ENCODE assay signal across 2 cellular contexts in the genomic region with DNA sequence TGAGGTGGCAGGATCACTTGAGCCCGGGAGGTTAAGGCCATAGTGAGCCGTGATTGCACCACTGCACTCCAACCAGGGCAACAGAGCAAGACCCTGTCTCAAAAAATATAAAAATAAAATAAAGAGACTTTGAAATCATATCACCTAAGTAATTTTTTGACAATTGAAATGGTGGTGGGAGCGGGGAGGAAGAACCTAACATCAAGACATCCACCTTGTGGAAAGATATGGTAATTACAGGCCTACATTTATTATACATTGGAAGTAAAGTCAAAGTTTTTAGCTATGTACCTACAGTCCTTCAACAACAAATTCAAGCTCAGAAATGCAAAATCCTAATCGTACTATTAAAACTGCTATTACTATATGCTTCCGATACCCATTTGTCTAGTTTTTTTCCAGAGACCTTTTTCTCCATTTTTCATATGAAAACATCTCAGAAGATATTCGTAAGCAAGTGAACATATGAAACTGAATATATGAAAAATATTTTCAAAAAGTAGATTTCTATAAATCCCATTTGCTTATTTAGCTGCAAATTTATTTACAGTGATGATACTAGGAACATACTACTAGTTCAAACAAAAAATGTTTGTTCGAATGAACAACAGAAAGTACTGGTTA.
TF ChIP-seq lines count a peak whose summit lies in the region.

No MANE protein-coding gene starts in this region.

TF ChIP-seq in K562, 482 proteins besides CTCF, POLR2A, EP300 and RAD21 (continues in another document):
- TF ChIP-seq, protein P1, sequence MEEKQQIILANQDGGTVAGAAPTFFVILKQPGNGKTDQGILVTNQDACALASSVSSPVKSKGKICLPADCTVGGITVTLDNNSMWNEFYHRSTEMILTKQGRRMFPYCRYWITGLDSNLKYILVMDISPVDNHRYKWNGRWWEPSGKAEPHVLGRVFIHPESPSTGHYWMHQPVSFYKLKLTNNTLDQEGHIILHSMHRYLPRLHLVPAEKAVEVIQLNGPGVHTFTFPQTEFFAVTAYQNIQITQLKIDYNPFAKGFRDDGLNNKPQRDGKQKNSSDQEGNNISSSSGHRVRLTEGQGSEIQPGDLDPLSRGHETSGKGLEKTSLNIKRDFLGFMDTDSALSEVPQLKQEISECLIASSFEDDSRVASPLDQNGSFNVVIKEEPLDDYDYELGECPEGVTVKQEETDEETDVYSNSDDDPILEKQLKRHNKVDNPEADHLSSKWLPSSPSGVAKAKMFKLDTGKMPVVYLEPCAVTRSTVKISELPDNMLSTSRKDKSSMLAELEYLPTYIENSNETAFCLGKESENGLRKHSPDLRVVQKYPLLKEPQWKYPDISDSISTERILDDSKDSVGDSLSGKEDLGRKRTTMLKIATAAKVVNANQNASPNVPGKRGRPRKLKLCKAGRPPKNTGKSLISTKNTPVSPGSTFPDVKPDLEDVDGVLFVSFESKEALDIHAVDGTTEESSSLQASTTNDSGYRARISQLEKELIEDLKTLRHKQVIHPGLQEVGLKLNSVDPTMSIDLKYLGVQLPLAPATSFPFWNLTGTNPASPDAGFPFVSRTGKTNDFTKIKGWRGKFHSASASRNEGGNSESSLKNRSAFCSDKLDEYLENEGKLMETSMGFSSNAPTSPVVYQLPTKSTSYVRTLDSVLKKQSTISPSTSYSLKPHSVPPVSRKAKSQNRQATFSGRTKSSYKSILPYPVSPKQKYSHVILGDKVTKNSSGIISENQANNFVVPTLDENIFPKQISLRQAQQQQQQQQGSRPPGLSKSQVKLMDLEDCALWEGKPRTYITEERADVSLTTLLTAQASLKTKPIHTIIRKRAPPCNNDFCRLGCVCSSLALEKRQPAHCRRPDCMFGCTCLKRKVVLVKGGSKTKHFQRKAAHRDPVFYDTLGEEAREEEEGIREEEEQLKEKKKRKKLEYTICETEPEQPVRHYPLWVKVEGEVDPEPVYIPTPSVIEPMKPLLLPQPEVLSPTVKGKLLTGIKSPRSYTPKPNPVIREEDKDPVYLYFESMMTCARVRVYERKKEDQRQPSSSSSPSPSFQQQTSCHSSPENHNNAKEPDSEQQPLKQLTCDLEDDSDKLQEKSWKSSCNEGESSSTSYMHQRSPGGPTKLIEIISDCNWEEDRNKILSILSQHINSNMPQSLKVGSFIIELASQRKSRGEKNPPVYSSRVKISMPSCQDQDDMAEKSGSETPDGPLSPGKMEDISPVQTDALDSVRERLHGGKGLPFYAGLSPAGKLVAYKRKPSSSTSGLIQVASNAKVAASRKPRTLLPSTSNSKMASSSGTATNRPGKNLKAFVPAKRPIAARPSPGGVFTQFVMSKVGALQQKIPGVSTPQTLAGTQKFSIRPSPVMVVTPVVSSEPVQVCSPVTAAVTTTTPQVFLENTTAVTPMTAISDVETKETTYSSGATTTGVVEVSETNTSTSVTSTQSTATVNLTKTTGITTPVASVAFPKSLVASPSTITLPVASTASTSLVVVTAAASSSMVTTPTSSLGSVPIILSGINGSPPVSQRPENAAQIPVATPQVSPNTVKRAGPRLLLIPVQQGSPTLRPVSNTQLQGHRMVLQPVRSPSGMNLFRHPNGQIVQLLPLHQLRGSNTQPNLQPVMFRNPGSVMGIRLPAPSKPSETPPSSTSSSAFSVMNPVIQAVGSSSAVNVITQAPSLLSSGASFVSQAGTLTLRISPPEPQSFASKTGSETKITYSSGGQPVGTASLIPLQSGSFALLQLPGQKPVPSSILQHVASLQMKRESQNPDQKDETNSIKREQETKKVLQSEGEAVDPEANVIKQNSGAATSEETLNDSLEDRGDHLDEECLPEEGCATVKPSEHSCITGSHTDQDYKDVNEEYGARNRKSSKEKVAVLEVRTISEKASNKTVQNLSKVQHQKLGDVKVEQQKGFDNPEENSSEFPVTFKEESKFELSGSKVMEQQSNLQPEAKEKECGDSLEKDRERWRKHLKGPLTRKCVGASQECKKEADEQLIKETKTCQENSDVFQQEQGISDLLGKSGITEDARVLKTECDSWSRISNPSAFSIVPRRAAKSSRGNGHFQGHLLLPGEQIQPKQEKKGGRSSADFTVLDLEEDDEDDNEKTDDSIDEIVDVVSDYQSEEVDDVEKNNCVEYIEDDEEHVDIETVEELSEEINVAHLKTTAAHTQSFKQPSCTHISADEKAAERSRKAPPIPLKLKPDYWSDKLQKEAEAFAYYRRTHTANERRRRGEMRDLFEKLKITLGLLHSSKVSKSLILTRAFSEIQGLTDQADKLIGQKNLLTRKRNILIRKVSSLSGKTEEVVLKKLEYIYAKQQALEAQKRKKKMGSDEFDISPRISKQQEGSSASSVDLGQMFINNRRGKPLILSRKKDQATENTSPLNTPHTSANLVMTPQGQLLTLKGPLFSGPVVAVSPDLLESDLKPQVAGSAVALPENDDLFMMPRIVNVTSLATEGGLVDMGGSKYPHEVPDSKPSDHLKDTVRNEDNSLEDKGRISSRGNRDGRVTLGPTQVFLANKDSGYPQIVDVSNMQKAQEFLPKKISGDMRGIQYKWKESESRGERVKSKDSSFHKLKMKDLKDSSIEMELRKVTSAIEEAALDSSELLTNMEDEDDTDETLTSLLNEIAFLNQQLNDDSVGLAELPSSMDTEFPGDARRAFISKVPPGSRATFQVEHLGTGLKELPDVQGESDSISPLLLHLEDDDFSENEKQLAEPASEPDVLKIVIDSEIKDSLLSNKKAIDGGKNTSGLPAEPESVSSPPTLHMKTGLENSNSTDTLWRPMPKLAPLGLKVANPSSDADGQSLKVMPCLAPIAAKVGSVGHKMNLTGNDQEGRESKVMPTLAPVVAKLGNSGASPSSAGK (IDR thresholded peaks at IDR 0.05), result no peak
- TF ChIP-seq ZNF57 (CRISPR knock-in tag; IDR thresholded peaks at IDR 0.05), result no peak
- TF ChIP-seq, protein P2, sequence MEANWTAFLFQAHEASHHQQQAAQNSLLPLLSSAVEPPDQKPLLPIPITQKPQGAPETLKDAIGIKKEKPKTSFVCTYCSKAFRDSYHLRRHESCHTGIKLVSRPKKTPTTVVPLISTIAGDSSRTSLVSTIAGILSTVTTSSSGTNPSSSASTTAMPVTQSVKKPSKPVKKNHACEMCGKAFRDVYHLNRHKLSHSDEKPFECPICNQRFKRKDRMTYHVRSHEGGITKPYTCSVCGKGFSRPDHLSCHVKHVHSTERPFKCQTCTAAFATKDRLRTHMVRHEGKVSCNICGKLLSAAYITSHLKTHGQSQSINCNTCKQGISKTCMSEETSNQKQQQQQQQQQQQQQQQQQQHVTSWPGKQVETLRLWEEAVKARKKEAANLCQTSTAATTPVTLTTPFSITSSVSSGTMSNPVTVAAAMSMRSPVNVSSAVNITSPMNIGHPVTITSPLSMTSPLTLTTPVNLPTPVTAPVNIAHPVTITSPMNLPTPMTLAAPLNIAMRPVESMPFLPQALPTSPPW (CRISPR knock-in tag; IDR thresholded peaks at IDR 0.05), result no peak
- TF ChIP-seq ZNF830 (CRISPR knock-in tag; IDR thresholded peaks at IDR 0.05), result no peak
- no peak for TF ChIP-seq ZNF354B (CRISPR knock-in tag; IDR thresholded peaks at IDR 0.05)
- TF ChIP-seq EHMT2 (IDR thresholded peaks at IDR 0.05), result no peak
- no peak for TF ChIP-seq GTF2F1 (IDR thresholded peaks at IDR 0.05; ENCODE audit: low read depth, low read length)
- TF ChIP-seq CREM (IDR thresholded peaks at IDR 0.05; ENCODE audit: low read depth), result no peak
- TF ChIP-seq ZFP36 (IDR thresholded peaks at IDR 0.05; ENCODE audit: low read depth, low read length, partially characterized antibody), result no peak
- TF ChIP-seq DDX20 (tag; IDR thresholded peaks at IDR 0.05; ENCODE audit: low read depth), result no peak
- no peak for TF ChIP-seq IRF2 (CRISPR knock-in tag; IDR thresholded peaks at IDR 0.05)
- no peak for TF ChIP-seq ZNF584 (CRISPR knock-in tag; IDR thresholded peaks at IDR 0.05; ENCODE audit: low read depth)
- no peak for TF ChIP-seq MTA3 (IDR thresholded peaks at IDR 0.05; ENCODE audit: borderline replicate concordance)

TF ChIP-seq in liver, 16 proteins besides CTCF, POLR2A, EP300 and RAD21 (continued from another document):
- TF ChIP-seq, protein P3, sequence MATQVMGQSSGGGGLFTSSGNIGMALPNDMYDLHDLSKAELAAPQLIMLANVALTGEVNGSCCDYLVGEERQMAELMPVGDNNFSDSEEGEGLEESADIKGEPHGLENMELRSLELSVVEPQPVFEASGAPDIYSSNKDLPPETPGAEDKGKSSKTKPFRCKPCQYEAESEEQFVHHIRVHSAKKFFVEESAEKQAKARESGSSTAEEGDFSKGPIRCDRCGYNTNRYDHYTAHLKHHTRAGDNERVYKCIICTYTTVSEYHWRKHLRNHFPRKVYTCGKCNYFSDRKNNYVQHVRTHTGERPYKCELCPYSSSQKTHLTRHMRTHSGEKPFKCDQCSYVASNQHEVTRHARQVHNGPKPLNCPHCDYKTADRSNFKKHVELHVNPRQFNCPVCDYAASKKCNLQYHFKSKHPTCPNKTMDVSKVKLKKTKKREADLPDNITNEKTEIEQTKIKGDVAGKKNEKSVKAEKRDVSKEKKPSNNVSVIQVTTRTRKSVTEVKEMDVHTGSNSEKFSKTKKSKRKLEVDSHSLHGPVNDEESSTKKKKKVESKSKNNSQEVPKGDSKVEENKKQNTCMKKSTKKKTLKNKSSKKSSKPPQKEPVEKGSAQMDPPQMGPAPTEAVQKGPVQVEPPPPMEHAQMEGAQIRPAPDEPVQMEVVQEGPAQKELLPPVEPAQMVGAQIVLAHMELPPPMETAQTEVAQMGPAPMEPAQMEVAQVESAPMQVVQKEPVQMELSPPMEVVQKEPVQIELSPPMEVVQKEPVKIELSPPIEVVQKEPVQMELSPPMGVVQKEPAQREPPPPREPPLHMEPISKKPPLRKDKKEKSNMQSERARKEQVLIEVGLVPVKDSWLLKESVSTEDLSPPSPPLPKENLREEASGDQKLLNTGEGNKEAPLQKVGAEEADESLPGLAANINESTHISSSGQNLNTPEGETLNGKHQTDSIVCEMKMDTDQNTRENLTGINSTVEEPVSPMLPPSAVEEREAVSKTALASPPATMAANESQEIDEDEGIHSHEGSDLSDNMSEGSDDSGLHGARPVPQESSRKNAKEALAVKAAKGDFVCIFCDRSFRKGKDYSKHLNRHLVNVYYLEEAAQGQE (IDR thresholded peaks at IDR 0.05), result no peak
- TF ChIP-seq GABPA (IDR thresholded peaks at IDR 0.05 in 1 of 2, conservative IDR thresholded peaks at IDR 0.05 in 1 of 2) (no peak), FOXA1 (IDR thresholded peaks at IDR 0.05) (no peak), FOXA2 (IDR thresholded peaks at IDR 0.05) (no peak), YY1 (IDR thresholded peaks at IDR 0.05) (no peak), JUND (IDR thresholded peaks at IDR 0.05) (no peak), NR2F2 (IDR thresholded peaks at IDR 0.05) (no peak), RXRA (IDR thresholded peaks at IDR 0.05) (no peak)
- TF ChIP-seq, protein P4, sequence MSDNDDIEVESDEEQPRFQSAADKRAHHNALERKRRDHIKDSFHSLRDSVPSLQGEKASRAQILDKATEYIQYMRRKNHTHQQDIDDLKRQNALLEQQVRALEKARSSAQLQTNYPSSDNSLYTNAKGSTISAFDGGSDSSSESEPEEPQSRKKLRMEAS (IDR thresholded peaks at IDR 0.05), result no peak
